ENCODE assay signal across 17 cellular contexts in genomic region chr9:82234160-82234943, GRCh38.
A peak's percentile ranks its signal among the peaks of the same experiment; 100 is the strongest.
DNase-seq lines count a peak whose midpoint lies in the region; ATAC-seq and TF ChIP-seq lines count a peak whose summit lies in the region.
"Had no signal": no experiment of that assay in that cellular context is flagged by ENCODE, and none has a peak within 500 bp of the region (broad histone marks: within the 10 kb centered on the region; RNA-seq: fewer than 3 reads in every experiment).

No MANE protein-coding gene starts in this region.

- H3K27ac Mint-ChIP-seq in GM23338 (no peak overlapping the region), naive B cell (peak overlapping the region in 1 of 6 donors; percentile 90)
- H3K27ac Mint-ChIP-seq: CD4-positive, alpha-beta memory T cell had no signal

- peaks cover 2% of the 10 kb centered on the region; the same call in 1 of the 3 replicates for H3K9me3 Mint-ChIP-seq in GM23338
- H3K9me3 Mint-ChIP-seq in naive B cell: peaks cover 6 to 56% (median 29%) of the 10 kb centered on the region in 7 donors

- H3K79me2 ChIP-seq in GM23338 (replicated peaks; ENCODE audit: insufficient read depth) (no peaks in the 10 kb centered on the region), OCI-LY7 (ENCODE audit: insufficient read depth, low read depth, low read length) (no peaks in the 10 kb centered on the region)

- no peaks in the 10 kb centered on the region for H3K27me3 ChIP-seq in GM23338 (ENCODE audit: insufficient read depth)

- H3K4me2 ChIP-seq in GM23338: no peak overlapping the region
- peak overlapping the region; percentile 39; the same call in 1 of the 2 replicates for H3K4me2 ChIP-seq in OCI-LY7 (ENCODE audit: low read length)

- CTCF ChIA-PET in OCI-LY7 (lab: Charles Lee; ENCODE audit: unreplicated experiment): no interaction called here

- no TSS peak for BruUV-seq in OCI-LY7 (replicated peaks; lab: Mats Ljungman, UMichigan)

- H3K36me3 ChIP-seq in GM23338 (ENCODE audit: insufficient read depth) (no peaks in the 10 kb centered on the region), OCI-LY7 (ENCODE audit: insufficient read depth, low read length) (no peaks in the 10 kb centered on the region; the same call in 1 of the 2 replicates)

- H3K9me3 ChIP-seq in OCI-LY7 (ENCODE audit: low read length): peaks cover 27% of the 10 kb centered on the region

- POLR2A ChIA-PET in OCI-LY7 (lab: Charles Lee): interaction anchor here (1.5 kb wide), 1 partner anchor 66 kb away, joined by 5 read pairs; no protein-coding TSS in a partner anchor

- H2AFZ ChIP-seq in GM23338 (peak overlapping the region; percentile 49), OCI-LY7 (ENCODE audit: low read length) (peak overlapping the region; percentile 88)

- H3F3A ChIP-seq in GM23338 (replicated peaks; ENCODE audit: low read depth): no peaks in the 10 kb centered on the region

- peaks cover 12% of the 10 kb centered on the region for H3K4me1 Mint-ChIP-seq in GM23338
- H3K4me1 Mint-ChIP-seq in naive B cell: peaks cover 14 to 18% (median 15%) of the 10 kb centered on the region in 3 donors
- H3K4me1 Mint-ChIP-seq: CD4-positive, alpha-beta memory T cell had no signal

- H4K20me1 ChIP-seq in GM23338 (replicated peaks; ENCODE audit: insufficient read depth): no peaks in the 10 kb centered on the region
- H4K20me1 ChIP-seq in OCI-LY7 (ENCODE audit: insufficient read depth, low read length): no peaks in the 10 kb centered on the region

- no peak for DNase-seq in GM23338 (ENCODE audit: low spot score)
- DNase-seq in KG1 (lab: John Stamatoyannopoulos, UW): peak; percentile 40
- peak; percentile 45 for DNase-seq in OCI-LY7 (ENCODE audit: low spot score)
- DNase-seq in naive B cell: peak; percentile 21
- no peak for DNase-seq in NCI-H2196 treated with DMSO at 0.1 percent for 48 hours (lab: John Stamatoyannopoulos, UW; ENCODE audit: unreplicated experiment)
- DNase-seq in NCI-H446 treated with DMSO at 0.1 percent for 48 hours (lab: John Stamatoyannopoulos, UW): no peak
- DNase-seq: Calu3; CD4-positive, alpha-beta memory T cell; DMS53; HCEC 1CT; NCI-H1092 treated with DMSO at 0.1 percent for 48 hours; NCI-H1694 treated with DMSO at 0.1 percent for 48 hours; NCI-H2107; NCI-H446; SIG-M5; T-helper 2 cell had no signal

- H3K36me3 Mint-ChIP-seq in GM23338 (ENCODE audit: low read depth) (no peaks in the 10 kb centered on the region; the same call in 2 of the 3 replicates), naive B cell (peaks cover 14 to 33% of the 10 kb centered on the region in 2 donors)
- H3K36me3 Mint-ChIP-seq: CD4-positive, alpha-beta memory T cell had no signal

- H3K27ac ChIP-seq in GM23338 (ENCODE audit: low read depth) (no peak overlapping the region), OCI-LY7 (ENCODE audit: low read depth, low read length, poor library complexity, severe bottlenecking) (peak overlapping the region; percentile 20)

- no peak overlapping the region for H3K4me3 ChIP-seq in GM23338
- H3K4me3 ChIP-seq in OCI-LY7 (ENCODE audit: low read depth, low read length, poor library complexity, severe bottlenecking): no peak overlapping the region

- intact Hi-C loops in OCI-LY7 (cut with micrococcal nuclease; ENCODE audit: unreplicated experiment): no loop called here

- H3K4me3 Mint-ChIP-seq in GM23338: no peak overlapping the region
- H3K4me3 Mint-ChIP-seq in naive B cell: peak overlapping the region in 5 of 8 donors; percentile 0 to 55 (median 7)
- H3K4me3 Mint-ChIP-seq: CD4-positive, alpha-beta memory T cell had no signal

- TF ChIP-seq CTCF in GM23338 (conservative IDR thresholded peaks at IDR 0.05; ENCODE audit: low read depth in 2 of 2): no peak
- no peak for TF ChIP-seq CTCF in OCI-LY7 (conservative IDR thresholded peaks at IDR 0.05; ENCODE audit: low read length)

- H3K9me2 ChIP-seq in GM23338 (ENCODE audit: insufficient read depth) (peaks cover 4% of the 10 kb centered on the region; the same call in 1 of the 2 replicates), OCI-LY7 (ENCODE audit: insufficient read depth, low read length) (no peaks in the 10 kb centered on the region)

- no peaks in the 10 kb centered on the region for H3K27me3 Mint-ChIP-seq in GM23338 (ENCODE audit: insufficient read depth, low read depth, poor library complexity)
- no peaks in the 10 kb centered on the region for H3K27me3 Mint-ChIP-seq in naive B cell
- H3K27me3 Mint-ChIP-seq: CD4-positive, alpha-beta memory T cell had no signal

- H3K4me1 ChIP-seq in GM23338 (ENCODE audit: insufficient read depth): peaks cover 9% of the 10 kb centered on the region
- H3K4me1 ChIP-seq in OCI-LY7 (ENCODE audit: insufficient read depth, low read length, poor library complexity, severe bottlenecking): peaks cover 12% of the 10 kb centered on the region

- ATAC-seq in GM23338 (no peak), naive B cell (ENCODE audit: low read depth in 2 of 2) (peak; percentile 69 to 82), HG03457 (IDR thresholded peaks at IDR 0.05; ENCODE audit: unreplicated experiment) (no peak)

TF ChIP-seq in GM23338, 12 proteins besides CTCF, POLR2A, EP300 and RAD21 (continues in another document):
- TF ChIP-seq EZH2 (IDR thresholded peaks at IDR 0.05; ENCODE audit: low read depth, unreplicated experiment): no peak
- TF ChIP-seq EZH2phosphoT487 (IDR thresholded peaks at IDR 0.05; ENCODE audit: unreplicated experiment): no peak
- no peak for TF ChIP-seq STAT1 (IDR thresholded peaks at IDR 0.05; ENCODE audit: unreplicated experiment)
- no peak for TF ChIP-seq NANOG (IDR thresholded peaks at IDR 0.05; ENCODE audit: borderline replicate concordance)
- TF ChIP-seq CREB1 (CRISPR knock-in tag; IDR thresholded peaks at IDR 0.05; ENCODE audit: low read depth): no peak
- TF ChIP-seq REST (IDR thresholded peaks at IDR 0.05; ENCODE audit: unreplicated experiment): no peak
- no peak for TF ChIP-seq POLR2AphosphoS5 (IDR thresholded peaks at IDR 0.05; ENCODE audit: low read depth)
- TF ChIP-seq ZNF331 (CRISPR knock-in tag; IDR thresholded peaks at IDR 0.05; ENCODE audit: low read depth): no peak
- no peak for TF ChIP-seq JUNB (IDR thresholded peaks at IDR 0.05; ENCODE audit: unreplicated experiment)

Comparison
In these comparisons a context has a peak if more than half of its experiments do, and no peak if none do; other contexts are left out.
1. ATAC-seq: peak in naive B cell (2 of 2); none in GM23338 (single experiment) and HG03457 (single experiment).
2. DNase-seq: peak in KG1 (single experiment), OCI-LY7 (single experiment) and naive B cell (single experiment); none in GM23338 (single experiment), NCI-H2196 treated with DMSO at 0.1 percent for 48 hours (single experiment) and NCI-H446 treated with DMSO at 0.1 percent for 48 hours (single experiment).